Comparison of ENCODE assay signal across 13 cellular contexts in the genomic region with DNA sequence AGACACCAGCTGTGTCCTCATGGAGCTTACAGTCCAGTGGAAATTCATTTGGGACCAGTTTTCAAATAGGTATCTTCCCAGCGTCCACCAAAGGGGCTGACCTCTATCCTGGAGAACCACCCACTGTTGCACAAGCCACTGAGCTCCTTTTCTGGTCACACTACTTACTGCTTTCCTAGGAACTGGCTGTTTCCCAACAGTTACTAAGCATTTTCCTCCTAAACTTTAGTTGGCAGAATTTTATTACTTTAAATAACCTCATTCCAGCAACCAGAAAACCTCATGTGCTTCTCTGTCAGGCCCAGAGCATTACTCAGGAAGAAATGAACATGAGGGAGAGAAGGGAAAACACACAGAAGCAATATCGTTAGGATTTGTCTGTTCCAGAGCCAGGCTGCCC.
"Had no signal": no experiment of that assay in that cellular context is flagged by ENCODE, and none has a peak within 500 bp of the region (broad histone marks: within the 10 kb centered on the region; RNA-seq: fewer than 3 reads in every experiment).

No MANE protein-coding gene starts in this region.

- H3K36me3 ChIP-seq: upper lobe of right lung had no signal

- ATAC-seq: activated naive CD8-positive, alpha-beta T cell treated with anti-CD3 and anti-CD28 coated beads, Interleukin-2, amount 50 U/mL, for 24 hours; left colon; upper lobe of right lung had no signal

- H3K27ac ChIP-seq: upper lobe of right lung had no signal

- H3K4me3 ChIP-seq: upper lobe of right lung had no signal

- H3K4me1 ChIP-seq: upper lobe of right lung had no signal

- H3K9me3 ChIP-seq: upper lobe of right lung had no signal

- DNase-seq: activated B cell treated with CpG ODN at 0.5 μM for 24 hours; activated CD4-positive, alpha-beta T cell treated with anti-CD3 and anti-CD28 coated beads, Interleukin-2, amount 10 ng/mL, durations not matched to agents 24 days and 14 days; activated CD8-positive, alpha-beta memory T cell treated with anti-CD3 and anti-CD28 coated beads for 24 hours; activated naive CD4-positive, alpha-beta T cell treated with Interleukin-2 at 50 U/mL for 16 hours; activated naive CD8-positive, alpha-beta T cell treated with anti-CD3 and anti-CD28 coated beads, Interleukin-2, amount 50 U/mL, for 24 hours; central memory CD4-positive, alpha-beta T cell; effector memory CD4-positive, alpha-beta T cell; head of caudate nucleus; left colon; mammary epithelial cell; small intestine; T-helper 2 cell; upper lobe of right lung had no signal

- H3K27me3 ChIP-seq: upper lobe of right lung had no signal
